In the genomic region with DNA sequence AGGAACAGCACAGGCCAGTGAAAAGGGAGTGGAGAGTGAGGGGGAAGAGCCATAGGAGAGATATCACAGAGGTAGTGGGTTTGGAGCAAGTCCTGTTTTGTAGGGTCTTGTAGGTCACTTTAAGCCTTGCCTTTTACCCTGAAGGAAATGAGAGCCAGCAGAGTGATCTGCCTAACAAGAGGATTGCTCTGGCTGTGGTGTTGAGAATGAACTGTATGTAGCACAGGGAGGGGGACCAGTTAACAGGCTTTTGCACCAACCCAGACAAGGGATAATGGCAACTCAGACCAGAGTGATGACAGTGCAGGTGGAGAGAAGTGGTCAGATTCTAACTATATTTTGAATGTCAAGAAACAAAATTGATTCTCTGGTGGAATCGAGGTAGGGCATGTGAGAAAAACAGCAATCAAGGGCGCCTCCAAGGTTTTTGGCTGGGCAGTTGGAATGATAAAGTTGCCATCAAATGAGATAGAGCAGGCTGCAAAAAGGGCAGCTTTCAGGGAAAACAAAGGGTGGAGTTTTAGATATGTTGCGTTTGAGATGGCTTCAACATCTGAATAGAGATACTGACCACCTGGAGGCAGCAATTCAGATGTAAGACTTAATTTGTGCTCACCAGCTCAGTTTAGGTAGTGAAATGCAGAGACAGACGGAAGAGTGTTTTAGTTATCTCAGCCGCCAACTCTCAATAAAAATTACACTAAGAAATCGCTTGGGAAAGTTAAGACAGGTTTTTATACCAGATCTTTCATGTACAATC, we compare ENCODE assay signal across 11 cellular contexts.
DNase-seq lines count a peak whose midpoint lies in the region; ATAC-seq, FAIRE-seq and TF ChIP-seq lines count a peak whose summit lies in the region.
"Had no signal": no experiment of that assay in that cellular context is flagged by ENCODE, and none has a peak within 500 bp of the region (broad histone marks: within the 10 kb centered on the region; RNA-seq: fewer than 3 reads in every experiment).

No MANE protein-coding gene starts in this region.

- H4K8ac ChIP-seq in H1 (ENCODE audit: extremely low read depth, insufficient read depth, low read length): no peak overlapping the region
- no peak overlapping the region for H4K8ac ChIP-seq in neuronal stem cell (ENCODE audit: low read depth, low read length)

- H3K27ac ChIP-seq in H1 (ENCODE audit: low read depth, low read length) (no peak overlapping the region), neuronal stem cell (replicated peaks; ENCODE audit: low read length) (no peak overlapping the region)
- H3K27ac ChIP-seq: 22Rv1 had no signal

- H2AK5ac ChIP-seq in H1 (ENCODE audit: low read depth, low read length) (no peak overlapping the region), neuronal stem cell (ENCODE audit: low read depth, low read length) (no peak overlapping the region)

- H3K36me3 ChIP-seq in H1 (ENCODE audit: control insufficient read depth in 2 of 4, insufficient read depth in 4 of 4, low read length in 3 of 4): no peaks in the 10 kb centered on the region
- H3K36me3 ChIP-seq in neuronal stem cell (replicated peaks in 1 of 2; ENCODE audit: control insufficient read depth in 2 of 2, insufficient read depth in 2 of 2, low read length in 2 of 2): no peaks in the 10 kb centered on the region

- peak overlapping the region; percentile 74; the same call in 1 of the 2 replicates for H2AFZ ChIP-seq in H1 (ENCODE audit: low read length)
- H2AFZ ChIP-seq in neuronal stem cell (ENCODE audit: low read length): no peak overlapping the region

- ATAC-seq in GM18907 (IDR thresholded peaks at IDR 0.05; ENCODE audit: unreplicated experiment): no peak

- no peak for TF ChIP-seq EP300 in H1 (IDR thresholded peaks at IDR 0.05; ENCODE audit: borderline replicate concordance in 1 of 2, low read depth in 2 of 2, low read length in 2 of 2)

- no peaks in the 10 kb centered on the region for H3K9me3 ChIP-seq in H1 (ENCODE audit: insufficient read depth in 2 of 2, low read depth in 1 of 2, low read length in 1 of 2)
- H3K9me3 ChIP-seq in neuronal stem cell (replicated peaks in 1 of 2; ENCODE audit: control insufficient read depth in 2 of 2, insufficient read depth in 1 of 2, low read depth in 1 of 2, low read length in 2 of 2): no peaks in the 10 kb centered on the region

- peak overlapping the region in 2 of 4 experiments; percentile 5 to 26; a peak in 2 of 8 replicates for H3K4me3 ChIP-seq in H1 (ENCODE audit: extremely low read depth in 1 of 4, insufficient read depth in 2 of 4, low read depth in 3 of 4, low read length in 4 of 4)
- H3K4me3 ChIP-seq in neuronal stem cell (ENCODE audit: low read length in 2 of 2): no peak overlapping the region

- peak overlapping the region; percentile 20 for H4K5ac ChIP-seq in H1 (ENCODE audit: insufficient read length, low read depth, low read length)

- POLR2A ChIA-PET in H1 (lab: Charles Lee; ENCODE audit: partially characterized antibody): no interaction called here

- H3K23ac ChIP-seq in H1 (ENCODE audit: insufficient read length): no peak overlapping the region
- no peak overlapping the region for H3K23ac ChIP-seq in neuronal stem cell (ENCODE audit: low read depth, low read length, poor library complexity)

- no peak overlapping the region; the same call in 1 of the 2 replicates for H3K18ac ChIP-seq in H1 (ENCODE audit: extremely low read depth, low read length)
- H3K18ac ChIP-seq in neuronal stem cell (ENCODE audit: low read length): no peak overlapping the region

- DNase-seq in NCI-H146 (lab: John Stamatoyannopoulos, UW) (peak; percentile 16), NCI-H146 treated with DMSO at 0.1 percent for 48 hours (lab: John Stamatoyannopoulos, UW; ENCODE audit: unreplicated experiment) (no peak), H1 (ENCODE audit: low read depth in 1 of 2, low spot score in 2 of 2) (no peak), iPS-NIHi7 (ENCODE audit: extremely low spot score) (peak; percentile 28), neuronal stem cell (ENCODE audit: low spot score) (no peak), COLO668 (lab: John Stamatoyannopoulos, UW; ENCODE audit: unreplicated experiment) (no peak), LoVo (ENCODE audit: low spot score) (no peak)
- DNase-seq: CD8-positive, alpha-beta memory T cell; DMS 273 treated with DMSO at 0.1 percent for 48 hours had no signal

- 0 out of 2 replicates have a peak overlapping the region, but pooled peaks have one; percentile 31 for H2BK15ac ChIP-seq in H1 (ENCODE audit: low read length)
- no peak overlapping the region for H2BK15ac ChIP-seq in neuronal stem cell (ENCODE audit: low read length)

- 16% methylated on average over 6 of the region's 6 CpGs; no CpG with 5 or more reads in 1 of the 2 experiments for WGBS in H1 (ENCODE audit: extremely low coverage in 1 of 2, insufficient coverage in 1 of 2, insufficient read length in 1 of 2, insufficient replicate concordance in 2 of 2, low coverage in 1 of 2, low lambda C conversion rate in 2 of 2, missing lambda C conversion rate in 1 of 2), 2 experiments
- WGBS in neuronal stem cell (ENCODE audit: extremely low coverage in 2 of 2, insufficient read length in 2 of 2, insufficient replicate concordance in 1 of 2), 2 donors: no CpG with 5 or more reads among the region's 6 CpGs

- no peaks in the 10 kb centered on the region for H3K79me2 ChIP-seq in H1 (ENCODE audit: control insufficient read depth in 1 of 2, insufficient read depth in 2 of 2, low read length in 2 of 2)

- H2BK120ac ChIP-seq in H1 (replicated peaks; ENCODE audit: low read depth, low read length) (no peak overlapping the region), neuronal stem cell (ENCODE audit: low read depth, low read length) (no peak overlapping the region)

- H3K27me3 ChIP-seq in H1 (replicated peaks in 1 of 4; ENCODE audit: control insufficient read depth in 3 of 4, extremely low read depth in 1 of 4, insufficient read depth in 3 of 4, low read length in 3 of 4): peaks cover 0 to 2% (median 0%) of the 10 kb centered on the region in 4 experiments; a peak in 1 of 7 replicates
- no peaks in the 10 kb centered on the region for H3K27me3 ChIP-seq in neuronal stem cell (ENCODE audit: control insufficient read depth in 3 of 3, insufficient read depth in 3 of 3, low read depth in 1 of 3, low read length in 3 of 3)

- H4K91ac ChIP-seq in H1 (replicated peaks; ENCODE audit: insufficient read length, low read length): peak overlapping the region; percentile 5
- H4K91ac ChIP-seq in neuronal stem cell (ENCODE audit: low read depth, low read length, poor library complexity): no peak overlapping the region

- H3K14ac ChIP-seq in H1 (ENCODE audit: insufficient read length) (no peak overlapping the region), neuronal stem cell (ENCODE audit: low read length) (no peak overlapping the region)

- H3K4me1 ChIP-seq in H1 (replicated peaks in 1 of 4; ENCODE audit: control insufficient read depth in 3 of 4, insufficient read depth in 4 of 4, low read length in 3 of 4) (peaks cover 8 to 13% (median 10%) of the 10 kb centered on the region in 4 experiments; a peak in 6 of 7 replicates), neuronal stem cell (ENCODE audit: control insufficient read depth in 2 of 2, insufficient read depth in 1 of 2, low read depth in 1 of 2, low read length in 2 of 2) (peaks cover 0 to 2% of the 10 kb centered on the region in 2 donors)

- 0 out of 2 replicates have a peak overlapping the region, but pooled peaks have one; percentile 10 for H2BK5ac ChIP-seq in H1 (ENCODE audit: low read depth, low read length)
- no peak overlapping the region for H2BK5ac ChIP-seq in neuronal stem cell (ENCODE audit: low read length)

- no peak overlapping the region for H3K56ac ChIP-seq in H1 (replicated peaks; ENCODE audit: insufficient read length, low read depth, low read length)

- H2BK12ac ChIP-seq in H1 (ENCODE audit: low read depth, low read length): peak overlapping the region; percentile 45; the same call in 1 of the 2 replicates
- H2BK12ac ChIP-seq in neuronal stem cell (ENCODE audit: low read length): no peak overlapping the region

- no peaks in the 10 kb centered on the region for H3K23me2 ChIP-seq in H1 (ENCODE audit: low read depth, low read length)

- TF ChIP-seq CTCF in H1 (IDR thresholded peaks at IDR 0.05; ENCODE audit: control extremely low read depth in 1 of 3, insufficient read depth in 1 of 3, low read depth in 1 of 3, low read length in 3 of 3): no peak

- 0 out of 2 replicates have a peak overlapping the region, but pooled peaks have one; percentile 51 for H2BK20ac ChIP-seq in H1 (ENCODE audit: low read length)

- TF ChIP-seq RAD21 in H1 (IDR thresholded peaks at IDR 0.05 in 1 of 2, conservative IDR thresholded peaks at IDR 0.05 in 1 of 2; ENCODE audit: low read depth in 2 of 2, low read length in 2 of 2): no peak

- FAIRE-seq in H1 (lab: Jason Lieb, UNC): peak; percentile 45

- H3K4ac ChIP-seq in H1 (replicated peaks; ENCODE audit: insufficient read length, low read depth, low read length) (peak overlapping the region; percentile 10), neuronal stem cell (ENCODE audit: low read length) (no peak overlapping the region)

- H3K79me1 ChIP-seq in H1 (ENCODE audit: low read depth, low read length): no peaks in the 10 kb centered on the region
- no peaks in the 10 kb centered on the region for H3K79me1 ChIP-seq in neuronal stem cell (ENCODE audit: low read depth, low read length)

- no peaks in the 10 kb centered on the region for H4K20me1 ChIP-seq in H1 (replicated peaks in 1 of 2; ENCODE audit: control insufficient read depth in 1 of 2, insufficient read depth in 2 of 2, low read length in 2 of 2)

- no peak for TF ChIP-seq POLR2A in H1 (IDR thresholded peaks at IDR 0.05; ENCODE audit: control extremely low read depth in 1 of 2, low read depth in 2 of 2, low read length in 2 of 2)

- H3K9ac ChIP-seq in H1 (replicated peaks in 1 of 4; ENCODE audit: extremely low read depth in 1 of 4, low read depth in 3 of 4, low read length in 3 of 4) (no peak overlapping the region), neuronal stem cell (ENCODE audit: low read depth, low read length, poor library complexity) (no peak overlapping the region)

- CTCF ChIA-PET in H1 (lab: Charles Lee; ENCODE audit: partially characterized antibody): interaction anchor here (1.0 to 1.1 kb wide), 2 partner anchors 15 to 66 kb away, joined by 3 to 6 read pairs; no protein-coding TSS in a partner anchor

- H3K4me2 ChIP-seq in H1 (ENCODE audit: insufficient read depth in 1 of 2, low read depth in 2 of 2, low read length in 2 of 2) (peak overlapping the region; percentile 51 to 53), neuronal stem cell (ENCODE audit: insufficient read depth, low read length, poor library complexity, severe bottlenecking) (no peak overlapping the region)

TF ChIP-seq in H1, 55 proteins besides CTCF, POLR2A, EP300 and RAD21 (continues in another document):
- TF ChIP-seq, protein P1, sequence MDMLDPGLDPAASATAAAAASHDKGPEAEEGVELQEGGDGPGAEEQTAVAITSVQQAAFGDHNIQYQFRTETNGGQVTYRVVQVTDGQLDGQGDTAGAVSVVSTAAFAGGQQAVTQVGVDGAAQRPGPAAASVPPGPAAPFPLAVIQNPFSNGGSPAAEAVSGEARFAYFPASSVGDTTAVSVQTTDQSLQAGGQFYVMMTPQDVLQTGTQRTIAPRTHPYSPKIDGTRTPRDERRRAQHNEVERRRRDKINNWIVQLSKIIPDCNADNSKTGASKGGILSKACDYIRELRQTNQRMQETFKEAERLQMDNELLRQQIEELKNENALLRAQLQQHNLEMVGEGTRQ (IDR thresholded peaks at IDR 0.05; ENCODE audit: low read length): no peak
- TF ChIP-seq KDM5A (IDR thresholded peaks at IDR 0.05; ENCODE audit: low read length) (no peak), ASH2L (IDR thresholded peaks at IDR 0.05; ENCODE audit: low read length) (no peak)

Comparison
In these comparisons a context has a peak if more than half of its experiments do, and no peak if none do; other contexts are left out.
1. DNase-seq: peak in NCI-H146 (single experiment) and iPS-NIHi7 (single experiment); none in NCI-H146 treated with DMSO at 0.1 percent for 48 hours (single experiment), H1 (0 of 2), neuronal stem cell (single experiment), COLO668 (single experiment) and LoVo (single experiment).